ENCODE assay signal across 9 cellular contexts in the genomic region with DNA sequence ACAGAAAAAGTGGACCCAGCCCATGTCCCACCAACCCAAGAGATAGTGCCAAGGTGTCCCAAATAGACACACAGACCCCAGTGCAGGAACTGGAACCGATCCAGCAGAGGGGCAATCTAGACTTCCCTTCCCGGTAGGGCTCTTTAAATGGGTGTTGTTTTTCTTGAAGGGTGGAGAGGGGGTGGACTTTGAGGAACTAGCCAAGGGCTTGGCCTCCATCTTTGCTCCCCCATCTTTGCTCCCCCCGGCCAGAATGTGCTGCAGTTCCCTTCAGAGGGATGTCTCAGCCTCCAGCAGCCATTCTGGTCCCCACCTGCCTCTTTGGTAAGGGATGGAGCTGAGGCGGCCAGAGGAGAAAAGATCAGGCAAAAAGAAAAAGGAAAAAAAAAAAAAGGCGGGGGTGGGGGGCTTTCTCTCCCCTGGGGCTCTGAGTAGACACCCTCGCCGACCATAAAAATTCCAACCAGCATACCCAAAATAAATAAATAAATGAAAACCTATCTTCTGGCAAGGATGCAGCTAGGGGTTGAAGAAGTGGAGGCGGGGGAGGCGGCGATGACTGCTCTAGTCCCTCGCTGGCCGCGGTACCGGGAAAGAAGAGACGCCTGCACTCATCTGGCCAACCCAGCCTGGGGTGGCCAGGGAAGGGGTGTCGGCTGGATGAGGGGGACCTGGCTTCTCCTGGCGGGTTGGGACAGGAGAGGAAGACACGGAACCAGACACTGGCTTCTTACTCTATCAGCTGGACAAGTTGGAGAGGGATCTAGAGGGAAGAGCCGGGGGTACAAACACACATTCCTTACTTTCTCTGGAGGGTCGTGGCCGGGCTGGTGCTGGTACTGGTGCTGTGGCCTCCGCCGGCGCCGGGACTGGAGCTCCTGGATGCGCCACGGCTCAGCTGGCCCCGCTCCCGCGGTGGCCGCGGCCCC. TPM values are rescaled to one million over a fixed set of nuclear protein-coding genes. Genes with fewer than 3 reads are reported as not detected.
DNase-seq lines count a peak whose midpoint lies in the region; ATAC-seq and TF ChIP-seq lines count a peak whose summit lies in the region.
"Had no signal": no experiment of that assay in that cellular context is flagged by ENCODE, and none has a peak within 500 bp of the region (broad histone marks: within the 10 kb centered on the region; RNA-seq: fewer than 3 reads in every experiment).

No MANE protein-coding gene starts in this region.

- POLR2A ChIA-PET in AG04450 (lab: Yijun Ruan, JAX) (no interaction called here), IMR-90 (lab: Charles Lee; ENCODE audit: unreplicated experiment) (no interaction called here)
- POLR2A ChIA-PET in naive thymus-derived CD8-positive, alpha-beta T cell (lab: Charles Lee): no interaction called here

- no peak overlapping the region for H4K8ac ChIP-seq in IMR-90 (ENCODE audit: low read depth in 2 of 2, low read length in 2 of 2)

- H3K18ac ChIP-seq in IMR-90 (ENCODE audit: low read depth, low read length): no peak overlapping the region

- H3K27ac ChIP-seq in AG04450 (ENCODE audit: low read depth, low read length): no peak overlapping the region
- no peak overlapping the region for H3K27ac ChIP-seq in IMR-90 (ENCODE audit: insufficient read depth, low read length)
- no peak overlapping the region for H3K27ac ChIP-seq in ectodermal cell (ENCODE audit: insufficient read depth, low read depth, low read length, poor library complexity, severe bottlenecking)

- H3K4me2 ChIP-seq in IMR-90 (ENCODE audit: low read depth, low read length): peak overlapping the region; percentile 83

- no peak overlapping the region for H3K56ac ChIP-seq in IMR-90 (ENCODE audit: extremely low read depth, insufficient read depth, low read length)

- peak overlapping the region in 3 of 10 donors; percentile 7 to 62 (median 56) for H3K27ac Mint-ChIP-seq in naive thymus-derived CD8-positive, alpha-beta T cell

- no TSS peak for BruUV-seq in IMR-90 (replicated peaks; lab: Mats Ljungman, UMichigan)

- H2AK5ac ChIP-seq in IMR-90 (ENCODE audit: low read depth, low read length): no peak overlapping the region

- no peak overlapping the region for H3K14ac ChIP-seq in IMR-90 (replicated peaks; ENCODE audit: low read depth, low read length)

- H2AFZ ChIP-seq in IMR-90 (replicated peaks; ENCODE audit: low read length, poor library complexity): peak overlapping the region; percentile 89

- H4K5ac ChIP-seq in IMR-90 (ENCODE audit: low read depth, low read length): no peak overlapping the region

- CTCF ChIA-PET in AG04450 (lab: Charles Lee) (interaction anchor here (0.8 to 5.0 kb wide), 5 partner anchors 9 to 126 kb away, joined by 3 to 44 read pairs (median 4); partner anchors contain the start of gene IQSEC2), IMR-90 (lab: Yijun Ruan, JAX) (interaction anchor here (1.1 kb wide), 1 partner anchor 117 kb away, joined by 4 read pairs; no protein-coding TSS in a partner anchor)

- H3K23ac ChIP-seq in IMR-90 (ENCODE audit: low read depth, low read length): no peak overlapping the region

- 12% methylated on average over 5 of the region's 32 CpGs; no CpG with 5 or more reads in 1 of the 2 experiments for WGBS in IMR-90 (ENCODE audit: extremely low coverage in 2 of 2, insufficient read length in 1 of 2), 2 experiments
- 5 to 6% methylated on average over 27 to 29 of the region's 32 CpGs for WGBS in ectodermal cell, 2 experiments

- H3K4me3 Mint-ChIP-seq in naive thymus-derived CD8-positive, alpha-beta T cell: peak overlapping the region; percentile 73 to 88 (median 81)

- H2AK9ac ChIP-seq in IMR-90 (replicated peaks; ENCODE audit: low read depth, low read length, poor library complexity): peak overlapping the region; percentile 87

- no peak overlapping the region for H2BK15ac ChIP-seq in IMR-90 (ENCODE audit: low read depth, low read length)

- H3K27me3 Mint-ChIP-seq in naive thymus-derived CD8-positive, alpha-beta T cell: peaks cover 17 to 50% (median 28%) of the 10 kb centered on the region in 5 donors

- H3K36me3 ChIP-seq in IMR-90 (ENCODE audit: control insufficient read depth, insufficient read depth, low read length) (no peaks in the 10 kb centered on the region), ectodermal cell (ENCODE audit: control insufficient read depth, insufficient read depth, low read length) (no peaks in the 10 kb centered on the region)

- no peaks in the 10 kb centered on the region for H3K4me1 ChIP-seq in IMR-90 (ENCODE audit: control insufficient read depth, insufficient read depth, low read length)
- no peaks in the 10 kb centered on the region for H3K4me1 ChIP-seq in ectodermal cell (ENCODE audit: control insufficient read depth, insufficient read depth, low read length)

- H3K9ac ChIP-seq in IMR-90 (ENCODE audit: low read depth, low read length): no peak overlapping the region

- no peak overlapping the region for H2BK120ac ChIP-seq in IMR-90 (ENCODE audit: low read depth, low read length)

- TF ChIP-seq CTCF in AG04450 (IDR thresholded peaks at IDR 0.05; ENCODE audit: low read depth, low read length) (no peak), IMR-90 (conservative IDR thresholded peaks at IDR 0.05; ENCODE audit: low read depth, low read length) (no peak)

- intact Hi-C loops in IMR-90 (cut with micrococcal nuclease): loop anchor here (5.0 to 10.0 kb wide), 2 partner anchors 75 to 1407 kb away; no protein-coding TSS in a partner anchor

- H2BK20ac ChIP-seq in IMR-90 (ENCODE audit: low read depth, low read length): no peak overlapping the region

- DNase-seq in AG04450 (ENCODE audit: low read depth, low spot score) (no peak), IMR-90 (no peak)
- peak in 1 of 10 donors; percentile 6 for DNase-seq in naive thymus-derived CD8-positive, alpha-beta T cell
- no peak for DNase-seq in activated effector memory CD4-positive, alpha-beta T cell treated with anti-CD3 and anti-CD28 coated beads, Interleukin-2, amount 50 U/mL, for 16 hours
- DNase-seq: NCI-H526 had no signal

- H3K9me3 Mint-ChIP-seq in naive thymus-derived CD8-positive, alpha-beta T cell: peaks cover 0 to 2% (median 0%) of the 10 kb centered on the region in 9 donors

- no peak overlapping the region for H2BK5ac ChIP-seq in IMR-90 (ENCODE audit: low read depth, low read length, poor library complexity, severe bottlenecking)

- H3K27me3 ChIP-seq in AG04450 (ENCODE audit: control insufficient read depth, insufficient read depth, low read length): peaks cover 2% of the 10 kb centered on the region
- peaks cover 57% of the 10 kb centered on the region for H3K27me3 ChIP-seq in IMR-90 (ENCODE audit: control insufficient read depth, insufficient read depth, low read length)
- peaks cover 64% of the 10 kb centered on the region for H3K27me3 ChIP-seq in ectodermal cell (ENCODE audit: control insufficient read depth, insufficient read depth, low read length, poor library complexity, severe bottlenecking)

- no peak overlapping the region for H3K4ac ChIP-seq in IMR-90 (ENCODE audit: low read depth, low read length)

- TF ChIP-seq RAD21 in IMR-90 (IDR thresholded peaks at IDR 0.05; ENCODE audit: low read length): no peak

- TF ChIP-seq POLR2A in IMR-90 (IDR thresholded peaks at IDR 0.05; ENCODE audit: low read depth, low read length): no peak

- H3K36me3 Mint-ChIP-seq in naive thymus-derived CD8-positive, alpha-beta T cell: peaks cover 0 to 5% (median 0%) of the 10 kb centered on the region in 3 donors

- H3K4me3 ChIP-seq in AG04450 (ENCODE audit: low read depth, low read length) (peak overlapping the region; percentile 63), IMR-90 (ENCODE audit: insufficient read depth, low read depth, low read length) (peak overlapping the region; percentile 61), ectodermal cell (ENCODE audit: insufficient read depth, low read depth, low read length) (peak overlapping the region; percentile 38)

- H3K9me1 ChIP-seq in IMR-90 (ENCODE audit: insufficient read depth, low read length): 0 out of 2 replicates have a peak, but pooled peaks cover 3% of the 10 kb centered on the region

- in situ Hi-C loops in IMR-90 (cut with MboI; ENCODE audit: low sequenced_read_pairs): no loop called here

- dilution Hi-C loops in IMR-90 (cut with HindIII; ENCODE audit: low sequenced_read_pairs, unreplicated experiment): no loop called here

- H3K9me3 ChIP-seq in AG04450 (ENCODE audit: control insufficient read depth, insufficient read depth, low read length) (no peaks in the 10 kb centered on the region), IMR-90 (ENCODE audit: control insufficient read depth, insufficient read depth, low read length) (no peaks in the 10 kb centered on the region), ectodermal cell (ENCODE audit: control insufficient read depth, low read length) (no peaks in the 10 kb centered on the region)

- peak; percentile 18; the same call in 1 of the 2 replicates for ATAC-seq in IMR-90 (ENCODE audit: low read depth)
- ATAC-seq in naive thymus-derived CD8-positive, alpha-beta T cell: no peak
- no peak for ATAC-seq in GM21737 (IDR thresholded peaks at IDR 0.05; ENCODE audit: unreplicated experiment)
- no peak for ATAC-seq in HG02798 (IDR thresholded peaks at IDR 0.05; ENCODE audit: poor library complexity, unreplicated experiment)
- ATAC-seq in GM19351 (IDR thresholded peaks at IDR 0.05; ENCODE audit: unreplicated experiment): no peak

- H3K4me1 Mint-ChIP-seq in naive thymus-derived CD8-positive, alpha-beta T cell: peaks cover 13 to 27% (median 17%) of the 10 kb centered on the region in 4 donors

- no peaks in the 10 kb centered on the region for H4K20me1 ChIP-seq in IMR-90 (ENCODE audit: insufficient read depth, low read length)

- no peaks in the 10 kb centered on the region for H3K79me1 ChIP-seq in IMR-90 (ENCODE audit: low read depth in 1 of 2, low read length in 2 of 2)

- no peak overlapping the region for H4K91ac ChIP-seq in IMR-90 (ENCODE audit: insufficient read depth, low read depth, low read length)

TF ChIP-seq in IMR-90, 13 proteins besides CTCF, POLR2A, EP300 and RAD21 (continues in another document):
- no peak for TF ChIP-seq FOS (IDR thresholded peaks at IDR 0.05; ENCODE audit: low read depth, low read length)
- no peak for TF ChIP-seq MAFK (IDR thresholded peaks at IDR 0.05; ENCODE audit: low read depth, low read length)

RNA-seq across cellular contexts. Expression of gene IQSEC2, which starts 38.5 kb away (rescaled TPM):
- polyA plus RNA-seq in AG04450 (2011; rRNA removed) (9.1 and 12.2 TPM in 2 replicates), IMR-90 (2012; rRNA removed) (11.4 and 13.0 TPM in 2 replicates)
- 10.9 and 17.3 TPM in 2 replicates for polyA minus RNA-seq in AG04450 (2011; rRNA and poly(A)+ RNA removed)
- total RNA-seq in IMR-90 (2012; rRNA removed): 2.5 and 3.9 TPM in 2 replicates
- polyA plus RNA-seq in IMR-90 (2012; cell fraction: cytosol; rRNA removed): 11.5 and 14.2 TPM in 2 replicates
- polyA plus RNA-seq in IMR-90 (2012; cell fraction: nucleus; rRNA removed; ENCODE audit: low replicate concordance): 17.3 and 23.1 TPM in 2 replicates
- 13.9 TPM for polyA plus RNA-seq in ectodermal cell (2013, experiment 1 of 4)
- polyA plus RNA-seq in ectodermal cell (2013, experiment 2 of 4): 12.3 TPM
- polyA plus RNA-seq in ectodermal cell (2013, experiment 3 of 4): 12.3 TPM
- polyA plus RNA-seq in ectodermal cell (2013, experiment 4 of 4): 16.2 TPM
- total RNA-seq in naive thymus-derived CD8-positive, alpha-beta T cell: under 1 TPM; 0.36 to 0.66 TPM
- under 1 TPM; 0.08 to 0.17 (median 0.13) TPM for polyA plus RNA-seq in naive thymus-derived CD8-positive, alpha-beta T cell
